ENCODE assay signal across 25 cellular contexts in the genomic region with DNA sequence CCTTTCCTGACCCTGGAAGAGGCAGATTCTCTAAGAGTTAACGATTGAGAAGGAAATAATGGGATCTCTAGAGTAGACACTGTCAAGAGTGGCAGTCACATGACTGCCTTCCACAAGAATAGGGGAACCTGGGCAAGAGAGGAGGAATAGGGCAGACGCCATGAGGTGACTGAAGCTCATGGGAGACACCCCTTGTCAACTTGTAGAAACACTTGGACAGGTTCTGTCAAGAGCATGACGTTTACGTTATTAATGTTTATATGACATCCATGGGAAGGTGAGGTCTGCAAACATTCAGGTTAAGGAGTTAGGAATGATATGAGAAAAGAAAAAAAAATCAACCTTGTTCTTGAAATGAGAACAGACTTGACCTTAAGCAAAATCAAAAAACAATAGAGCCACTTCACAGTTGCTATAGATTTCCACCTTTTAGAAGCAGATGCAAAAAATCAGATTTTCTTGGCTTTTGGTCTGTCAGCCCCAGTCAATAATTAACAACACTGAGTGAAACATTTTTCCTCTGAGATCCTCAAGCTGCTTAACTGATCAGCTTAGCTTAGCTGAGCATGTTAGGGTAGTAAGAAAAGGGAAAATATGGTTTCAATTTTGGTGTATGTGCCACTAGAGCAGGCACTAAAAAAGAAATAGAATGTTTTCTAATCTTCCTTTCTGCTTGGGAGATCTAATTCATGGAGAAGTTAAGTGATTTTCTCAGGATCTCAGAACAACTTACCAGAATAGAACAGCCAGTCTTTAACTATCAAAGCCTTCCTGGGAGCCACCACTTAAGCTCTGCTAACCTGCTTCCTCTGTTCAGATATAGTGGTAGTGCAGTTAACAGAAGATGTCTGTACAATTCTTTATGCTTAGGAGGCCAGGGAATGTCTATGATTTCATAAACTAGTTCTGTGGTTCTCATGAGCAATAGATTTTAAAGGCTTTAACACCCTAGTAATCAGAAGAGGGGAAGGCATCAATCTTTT.
DNase-seq lines count a peak whose midpoint lies in the region; ATAC-seq and TF ChIP-seq lines count a peak whose summit lies in the region.
"Had no signal": no experiment of that assay in that cellular context is flagged by ENCODE, and none has a peak within 500 bp of the region (broad histone marks: within the 10 kb centered on the region; RNA-seq: fewer than 3 reads in every experiment).

No MANE protein-coding gene starts in this region.

- peaks cover 0 to 7% (median 0%) of the 10 kb centered on the region in 3 donors for H3K36me3 Mint-ChIP-seq in CD8-positive, alpha-beta memory T cell
- H3K36me3 Mint-ChIP-seq: activated CD8-positive, alpha-beta memory T cell treated with anti-CD3 and anti-CD28 coated beads, Interleukin-2, amount 10 ng/mL, durations not matched to agents 7 days and 5 days; activated naive CD8-positive, alpha-beta T cell had no signal

- no peak for TF ChIP-seq CTCF in body of pancreas (IDR thresholded peaks at IDR 0.05)

- peaks cover 3 to 17% (median 9%) of the 10 kb centered on the region in 5 donors for H3K9me3 Mint-ChIP-seq in CD8-positive, alpha-beta memory T cell
- H3K9me3 Mint-ChIP-seq: activated CD4-positive, alpha-beta T cell treated with anti-CD3 and anti-CD28 coated beads, Interleukin-2, amount 10 ng/mL, durations not matched to agents 24 days and 14 days had no signal

- TF ChIP-seq POLR2A in body of pancreas (IDR thresholded peaks at IDR 0.05) = no peak

- H3K27ac Mint-ChIP-seq in CD8-positive, alpha-beta memory T cell = no peak overlapping the region
- H3K27ac Mint-ChIP-seq: activated CD4-positive, alpha-beta T cell treated with anti-CD3 and anti-CD28 coated beads, Interleukin-2, amount 10 ng/mL, durations not matched to agents 24 days and 14 days; activated CD8-positive, alpha-beta memory T cell treated with anti-CD3 and anti-CD28 coated beads, Interleukin-2, amount 10 ng/mL, durations not matched to agents 7 days and 5 days; activated naive CD8-positive, alpha-beta T cell; activated T-helper 1 cell treated with anti-CD3 and anti-CD28 coated beads, Interleukin-12 subunit alpha, Interleukin-12 subunit beta, Interleukin-2, Interleukin-4 antibody, amounts not matched to agents 30 ng/mL and 10 ng/mL and 1 ng/mL, durations not matched to agents 14 hours and 24 hours and 36 hours; stimulated activated naive CD8-positive, alpha-beta T cell treated with anti-CD3 and anti-CD28 coated beads, Interleukin-15, Interleukin-2, amounts not matched to agents 100 ng/mL and 50 ng/mL, for 24 hours; T-helper 17 cell had no signal

- H3K27me3 Mint-ChIP-seq in CD8-positive, alpha-beta memory T cell = no peaks in the 10 kb centered on the region
- H3K27me3 Mint-ChIP-seq: activated CD4-positive, alpha-beta T cell treated with anti-CD3 and anti-CD28 coated beads, Interleukin-2, amount 10 ng/mL, durations not matched to agents 24 days and 14 days; activated CD8-positive, alpha-beta memory T cell treated with anti-CD3 and anti-CD28 coated beads, Interleukin-2, amount 10 ng/mL, durations not matched to agents 7 days and 5 days; activated naive CD8-positive, alpha-beta T cell; stimulated activated naive CD8-positive, alpha-beta T cell treated with anti-CD3 and anti-CD28 coated beads, Interleukin-15, Interleukin-2, amounts not matched to agents 100 ng/mL and 50 ng/mL, for 24 hours; T-helper 17 cell had no signal

- H3K4me1 Mint-ChIP-seq in CD8-positive, alpha-beta memory T cell = no peaks in the 10 kb centered on the region
- H3K4me1 Mint-ChIP-seq: activated CD4-positive, alpha-beta T cell treated with anti-CD3 and anti-CD28 coated beads, Interleukin-2, amount 10 ng/mL, durations not matched to agents 24 days and 14 days; activated CD8-positive, alpha-beta memory T cell treated with anti-CD3 and anti-CD28 coated beads, Interleukin-2, amount 10 ng/mL, durations not matched to agents 7 days and 5 days had no signal

- no peak for DNase-seq in body of pancreas
- peak; percentile 60 for DNase-seq in renal cortical epithelial cell (ENCODE audit: low read depth)
- DNase-seq in CD8-positive, alpha-beta memory T cell = no peak
- no peak for DNase-seq in SHP77 treated with DMSO at 0.1 percent for 48 hours (lab: John Stamatoyannopoulos, UW)
- DNase-seq: activated CD4-positive, alpha-beta T cell treated with anti-CD3 and anti-CD28 coated beads, Interleukin-2, amount 10 ng/mL, durations not matched to agents 24 days and 14 days; activated CD8-positive, alpha-beta memory T cell treated with anti-CD3 and anti-CD28 coated beads, Interleukin-2, amount 10 ng/mL, durations not matched to agents 7 days and 5 days; effector CD4-positive, alpha-beta T cell; H7; left lung; mucosa of descending colon; NCI-H1048; NCI-H187 treated with DMSO at 0.1 percent for 48 hours; NCI-H226; PC-3; stimulated activated CD4-positive, alpha-beta T cell treated with anti-CD3 and anti-CD28 coated beads, Interleukin-4, amount 100 ng/mL, for 24 hours; T-helper 17 cell; transverse colon had no signal

- H3K27ac ChIP-seq in body of pancreas = peak overlapping the region in 2 of 4 donors; percentile 20 to 36
- no peak overlapping the region for H3K27ac ChIP-seq in CD8-positive, alpha-beta memory T cell (ENCODE audit: low read depth, low read length)
- H3K27ac ChIP-seq: esophagus muscularis mucosa, KMS-11, left lung, transverse colon had no signal

- intact Hi-C loops in body of pancreas (cut with DNase I) = no loop called here

- no peaks in the 10 kb centered on the region for H3K9me3 ChIP-seq in body of pancreas
- no peaks in the 10 kb centered on the region for H3K9me3 ChIP-seq in CD8-positive, alpha-beta memory T cell (ENCODE audit: low read length)
- H3K9me3 ChIP-seq: esophagus muscularis mucosa, transverse colon had no signal

- no peak overlapping the region for H3K4me3 ChIP-seq in body of pancreas
- H3K4me3 ChIP-seq in CD8-positive, alpha-beta memory T cell (ENCODE audit: low read length) = no peak overlapping the region
- H3K4me3 ChIP-seq: esophagus muscularis mucosa, left lung, mucosa of descending colon, transverse colon had no signal

- H3K27me3 ChIP-seq in body of pancreas = no peaks in the 10 kb centered on the region
- H3K27me3 ChIP-seq in CD8-positive, alpha-beta memory T cell (ENCODE audit: insufficient read depth, low read length, poor library complexity, severe bottlenecking) = no peaks in the 10 kb centered on the region
- H3K27me3 ChIP-seq: esophagus muscularis mucosa, left lung, transverse colon had no signal

- 36 to 38% methylated on average over 4 of the region's 4 CpGs for WGBS in body of pancreas, 2 donors

- ATAC-seq in GM19043 (IDR thresholded peaks at IDR 0.05; ENCODE audit: low read depth, unreplicated experiment) = peak; percentile 76
- ATAC-seq in HG02759 (IDR thresholded peaks at IDR 0.05; ENCODE audit: unreplicated experiment) = peak; percentile 73
- ATAC-seq in body of pancreas = peak; percentile 55
- no peak for ATAC-seq in GM21381 (IDR thresholded peaks at IDR 0.05; ENCODE audit: unreplicated experiment)
- ATAC-seq: activated CD8-positive, alpha-beta memory T cell treated with anti-CD3 and anti-CD28 coated beads, Interleukin-2, amount 10 ng/mL, durations not matched to agents 7 days and 5 days; left lung; mucosa of descending colon; PC-3; T-helper 17 cell had no signal

- no peak overlapping the region for H3K4me3 Mint-ChIP-seq in CD8-positive, alpha-beta memory T cell
- H3K4me3 Mint-ChIP-seq: activated CD4-positive, alpha-beta T cell treated with anti-CD3 and anti-CD28 coated beads, Interleukin-2, amount 10 ng/mL, durations not matched to agents 24 days and 14 days; activated CD8-positive, alpha-beta memory T cell treated with anti-CD3 and anti-CD28 coated beads, Interleukin-2, amount 10 ng/mL, durations not matched to agents 7 days and 5 days; activated naive CD8-positive, alpha-beta T cell; activated T-helper 1 cell treated with anti-CD3 and anti-CD28 coated beads, Interleukin-12 subunit alpha, Interleukin-12 subunit beta, Interleukin-2, Interleukin-4 antibody, amounts not matched to agents 30 ng/mL and 10 ng/mL and 1 ng/mL, durations not matched to agents 14 hours and 24 hours and 36 hours; stimulated activated naive CD8-positive, alpha-beta T cell treated with anti-CD3 and anti-CD28 coated beads, Interleukin-15, Interleukin-2, amounts not matched to agents 100 ng/mL and 50 ng/mL, for 24 hours; T-helper 17 cell had no signal

- H3K4me1 ChIP-seq in body of pancreas = peaks cover 17% of the 10 kb centered on the region
- no peaks in the 10 kb centered on the region for H3K4me1 ChIP-seq in CD8-positive, alpha-beta memory T cell (ENCODE audit: insufficient read depth, low read length)
- H3K4me1 ChIP-seq: transverse colon had no signal

- CTCF ChIA-PET in CD8-positive, alpha-beta memory T cell (lab: Charles Lee) = no interaction called here

- no peaks in the 10 kb centered on the region for H3K36me3 ChIP-seq in body of pancreas (replicated peaks in 1 of 2; ENCODE audit: insufficient read depth in 1 of 2, low read depth in 2 of 2)
- H3K36me3 ChIP-seq in CD8-positive, alpha-beta memory T cell (ENCODE audit: insufficient read depth, low read length) = no peaks in the 10 kb centered on the region
- H3K36me3 ChIP-seq: esophagus muscularis mucosa, left lung, transverse colon had no signal

- POLR2A ChIA-PET in CD8-positive, alpha-beta memory T cell (lab: Charles Lee) = no interaction called here
